Comparison of ENCODE assay signal across 22 cellular contexts in genomic region chr6:141394565-141395051, GRCh38.
"Had no signal": no experiment of that assay in that cellular context is flagged by ENCODE, and none has a peak within 500 bp of the region (broad histone marks: within the 10 kb centered on the region; RNA-seq: fewer than 3 reads in every experiment).

No MANE protein-coding gene starts in this region.

- DNase-seq: activated CD4-positive, alpha-beta memory T cell treated with anti-CD3 and anti-CD28 coated beads for 36 hours; activated CD4-positive, alpha-beta T cell treated with anti-CD3 and anti-CD28 coated beads, Interleukin-2, amount 10 ng/mL, durations not matched to agents 7 days and 5 days; activated CD4-positive, CD25-positive, alpha-beta regulatory T cell; activated CD8-positive, alpha-beta memory T cell treated with anti-CD3 and anti-CD28 coated beads for 24 hours; activated gamma-delta T cell treated with Interleukin-2 at 50 U/mL for 16 hours; activated naive CD4-positive, alpha-beta T cell treated with anti-CD3 and anti-CD28 coated beads, Interleukin-2, amount 10 ng/mL, durations not matched to agents 7 days and 5 days; activated naive CD8-positive, alpha-beta T cell treated with anti-CD3 and anti-CD28 coated beads for 36 hours; activated T-cell treated with anti-CD3 and anti-CD28 coated beads, Interleukin-2, amount 50 U/mL, for 4 hours; MG63; MV-4-11; NCI-H1092 treated with DMSO at 0.1 percent for 48 hours; NCI-H1436; NCI-H1694 treated with DMSO at 0.1 percent for 48 hours; NCI-H2029 treated with DMSO at 0.1 percent for 48 hours; NCI-H524; Peyer's patch; SHP77 treated with DMSO at 0.1 percent for 48 hours; T-cell; T-helper 2 cell had no signal

- H3K9me3 ChIP-seq: MG63, Peyer's patch had no signal

- H3K4me1 ChIP-seq: Peyer's patch had no signal

- H3K36me3 Mint-ChIP-seq: activated CD4-positive, alpha-beta memory T cell treated with anti-CD3 and anti-CD28 coated beads for 36 hours; activated naive CD4-positive, alpha-beta T cell treated with anti-CD3 and anti-CD28 coated beads, Interleukin-2, amount 10 ng/mL, durations not matched to agents 7 days and 5 days; activated naive CD8-positive, alpha-beta T cell treated with anti-CD3 and anti-CD28 coated beads for 36 hours; T-cell had no signal

- ATAC-seq: T-cell had no signal

- H3K4me3 Mint-ChIP-seq: activated CD4-positive, alpha-beta memory T cell treated with anti-CD3 and anti-CD28 coated beads for 36 hours; activated CD4-positive, alpha-beta T cell treated with anti-CD3 and anti-CD28 coated beads, Interleukin-2, amount 10 ng/mL, durations not matched to agents 7 days and 5 days; activated naive CD4-positive, alpha-beta T cell treated with anti-CD3 and anti-CD28 coated beads, Interleukin-2, amount 10 ng/mL, durations not matched to agents 7 days and 5 days; activated naive CD8-positive, alpha-beta T cell treated with anti-CD3 and anti-CD28 coated beads for 36 hours; activated T-cell treated with anti-CD3 and anti-CD28 coated beads, Interleukin-2, amount 50 U/mL, for 4 hours; T-cell had no signal

- H3K27me3 Mint-ChIP-seq: activated CD4-positive, alpha-beta memory T cell treated with anti-CD3 and anti-CD28 coated beads for 36 hours; activated naive CD4-positive, alpha-beta T cell treated with anti-CD3 and anti-CD28 coated beads, Interleukin-2, amount 10 ng/mL, durations not matched to agents 7 days and 5 days; activated naive CD8-positive, alpha-beta T cell treated with anti-CD3 and anti-CD28 coated beads for 36 hours had no signal

- H3K27ac Mint-ChIP-seq: activated CD4-positive, alpha-beta memory T cell treated with anti-CD3 and anti-CD28 coated beads for 36 hours; activated CD4-positive, alpha-beta T cell treated with anti-CD3 and anti-CD28 coated beads, Interleukin-2, amount 10 ng/mL, durations not matched to agents 7 days and 5 days; activated naive CD4-positive, alpha-beta T cell treated with anti-CD3 and anti-CD28 coated beads, Interleukin-2, amount 10 ng/mL, durations not matched to agents 7 days and 5 days; activated naive CD8-positive, alpha-beta T cell treated with anti-CD3 and anti-CD28 coated beads for 36 hours; activated T-helper 2 cell treated with anti-CD3 and anti-CD28 coated beads, Interferon-gamma antibody, Interleukin-2, Interleukin-4, amounts not matched to agents 10 μg/mL and 5 μg/mL and 100 μg/mL, durations not matched to agents 14 hours and 24 hours and 36 hours; T-cell had no signal

- H3K4me3 ChIP-seq: MG63, Peyer's patch had no signal

- H3K4me1 Mint-ChIP-seq: activated CD4-positive, alpha-beta T cell treated with anti-CD3 and anti-CD28 coated beads, Interleukin-2, amount 10 ng/mL, durations not matched to agents 7 days and 5 days; activated naive CD4-positive, alpha-beta T cell treated with anti-CD3 and anti-CD28 coated beads, Interleukin-2, amount 10 ng/mL, durations not matched to agents 7 days and 5 days; activated naive CD8-positive, alpha-beta T cell treated with anti-CD3 and anti-CD28 coated beads for 36 hours; T-cell had no signal

- H3K9me3 Mint-ChIP-seq: activated CD4-positive, alpha-beta memory T cell treated with anti-CD3 and anti-CD28 coated beads for 36 hours; activated CD4-positive, alpha-beta T cell treated with anti-CD3 and anti-CD28 coated beads, Interleukin-2, amount 10 ng/mL, durations not matched to agents 7 days and 5 days; activated naive CD4-positive, alpha-beta T cell treated with anti-CD3 and anti-CD28 coated beads, Interleukin-2, amount 10 ng/mL, durations not matched to agents 7 days and 5 days; activated naive CD8-positive, alpha-beta T cell treated with anti-CD3 and anti-CD28 coated beads for 36 hours; activated T-cell treated with anti-CD3 and anti-CD28 coated beads, Interleukin-2, amount 50 U/mL, for 4 hours; activated T-helper 2 cell treated with anti-CD3 and anti-CD28 coated beads, Interferon-gamma antibody, Interleukin-2, Interleukin-4, amounts not matched to agents 10 μg/mL and 5 μg/mL and 100 μg/mL, durations not matched to agents 14 hours and 24 hours and 36 hours; T-cell had no signal

- H3K27ac ChIP-seq: Peyer's patch, RWPE1, VCaP had no signal

- H3K27me3 ChIP-seq: MG63, Peyer's patch had no signal

- H3K36me3 ChIP-seq: MG63, Peyer's patch had no signal
